Comparison of ENCODE assay signal across 8 cellular contexts in the genomic region with DNA sequence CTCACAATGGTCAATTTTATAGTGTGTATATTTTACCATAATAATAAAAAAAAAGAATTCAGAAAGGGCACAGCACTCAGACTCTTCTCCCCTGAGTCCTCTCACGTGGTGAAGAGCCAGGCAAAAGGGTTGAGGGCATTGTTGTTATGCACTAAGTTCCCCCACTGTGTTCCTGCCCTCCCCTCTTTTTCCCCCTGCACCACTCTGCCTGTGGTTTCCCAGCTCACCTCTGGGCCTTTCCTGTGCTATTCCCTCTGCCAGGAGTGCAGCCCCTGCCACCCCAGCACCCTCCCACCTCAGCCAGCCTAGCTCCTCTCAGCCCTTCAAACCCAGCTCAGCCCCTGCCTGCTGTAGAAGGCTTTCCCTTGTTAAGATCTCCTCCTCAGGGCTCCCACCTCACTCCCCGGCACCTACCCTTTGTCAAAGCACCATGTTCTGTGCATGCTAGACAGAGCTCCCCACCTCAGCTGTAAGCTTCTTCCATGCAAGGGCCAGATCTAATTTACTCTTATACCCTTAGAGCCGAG.
"Had no signal": no experiment of that assay in that cellular context is flagged by ENCODE, and none has a peak within 500 bp of the region (broad histone marks: within the 10 kb centered on the region; RNA-seq: fewer than 3 reads in every experiment).

No MANE protein-coding gene starts in this region.

- H3K36me3 ChIP-seq: brain microvascular endothelial cell, heart left ventricle, left ventricle myocardium inferior, pancreas had no signal

- DNase-seq: brain microvascular endothelial cell, dermis blood vessel endothelial cell, endodermal cell, heart left ventricle, left ventricle myocardium inferior, mesendoderm, pancreas had no signal

- H3K9me3 ChIP-seq: heart left ventricle, left ventricle myocardium inferior, pancreas had no signal

- H3K27me3 ChIP-seq: brain microvascular endothelial cell, heart left ventricle, pancreas had no signal

- H3K27ac ChIP-seq: brain microvascular endothelial cell, left ventricle myocardium inferior, pancreas had no signal

- ATAC-seq: heart left ventricle, pancreas had no signal

- H3K4me3 ChIP-seq: heart left ventricle, left ventricle myocardium inferior, pancreas, skin epidermis had no signal

- H3K4me1 ChIP-seq: left ventricle myocardium inferior, pancreas had no signal
